Comparison of ENCODE assay signal across 28 cellular contexts in genomic region chr10:88877298-88877697, GRCh38. TPM values are rescaled to one million over a fixed set of nuclear protein-coding genes. Genes with fewer than 3 reads are reported as not detected.
"Had no signal": no experiment of that assay in that cellular context is flagged by ENCODE, and none has a peak within 500 bp of the region (broad histone marks: within the 10 kb centered on the region; RNA-seq: fewer than 3 reads in every experiment).

No MANE protein-coding gene starts in this region.

- H3K9me3 ChIP-seq: ascending aorta, body of pancreas, MG63, SJSA1 had no signal

- H3K4me3 ChIP-seq: ascending aorta, body of pancreas, MG63, SJSA1 had no signal

- H3K36me3 ChIP-seq: ascending aorta had no signal

- ATAC-seq: activated CD8-positive, alpha-beta memory T cell treated with anti-CD3 and anti-CD28 coated beads, Interleukin-2, amount 10 ng/mL, durations not matched to agents 7 days and 5 days; activated naive CD4-positive, alpha-beta T cell treated with anti-CD3 and anti-CD28 coated beads, Interleukin-2, amount 50 U/mL, for 72 hours; activated naive CD8-positive, alpha-beta T cell treated with anti-CD3 and anti-CD28 coated beads, Interleukin-2, amount 50 U/mL, for 24 hours; body of pancreas; WTC11 had no signal

- H3K4me3 Mint-ChIP-seq: activated CD4-positive, alpha-beta T cell treated with anti-CD3 and anti-CD28 coated beads, Interleukin-2, amount 10 ng/mL, durations not matched to agents 24 days and 14 days; activated CD8-positive, alpha-beta memory T cell treated with anti-CD3 and anti-CD28 coated beads, Interleukin-2, amount 10 ng/mL, durations not matched to agents 7 days and 5 days; activated naive CD8-positive, alpha-beta T cell treated with anti-CD3 and anti-CD28 coated beads, Interleukin-2, amount 50 U/mL, for 24 hours; activated T-cell treated with anti-CD3 and anti-CD28 coated beads, Interleukin-2, amount 50 U/mL, for 24 hours; activated T-helper 1 cell treated with anti-CD3 and anti-CD28 coated beads, Interleukin-12 subunit alpha, Interleukin-12 subunit beta, Interleukin-2, Interleukin-4 antibody, amounts not matched to agents 30 ng/mL and 10 ng/mL and 1 ng/mL, durations not matched to agents 14 hours and 24 hours and 36 hours; central memory CD8-positive, alpha-beta T cell; T-helper 1 cell treated with Interleukin-12 subunit alpha and Interleukin-12 subunit beta and Interleukin-4 antibody, amounts not matched to agents 30 μg/mL and 1 μg/mL, for 36 hours; WTC11 had no signal

- H3K27me3 ChIP-seq: ascending aorta, body of pancreas, MG63, SJSA1 had no signal

- H3K9me3 Mint-ChIP-seq: activated CD4-positive, alpha-beta T cell treated with anti-CD3 and anti-CD28 coated beads, Interleukin-2, amount 10 ng/mL, durations not matched to agents 24 days and 14 days; activated naive CD4-positive, alpha-beta T cell treated with anti-CD3 and anti-CD28 coated beads, Interleukin-2, amount 50 U/mL, for 72 hours; activated naive CD8-positive, alpha-beta T cell treated with anti-CD3 and anti-CD28 coated beads, Interleukin-2, amount 50 U/mL, for 24 hours; activated T-cell treated with anti-CD3 and anti-CD28 coated beads, Interleukin-2, amount 50 U/mL, for 24 hours; central memory CD8-positive, alpha-beta T cell; WTC11 had no signal

- H3K27ac Mint-ChIP-seq: activated CD4-positive, alpha-beta T cell treated with anti-CD3 and anti-CD28 coated beads, Interleukin-2, amount 10 ng/mL, durations not matched to agents 24 days and 14 days; activated CD8-positive, alpha-beta memory T cell treated with anti-CD3 and anti-CD28 coated beads, Interleukin-2, amount 10 ng/mL, durations not matched to agents 7 days and 5 days; activated naive CD8-positive, alpha-beta T cell treated with anti-CD3 and anti-CD28 coated beads, Interleukin-2, amount 50 U/mL, for 24 hours; activated T-cell treated with anti-CD3 and anti-CD28 coated beads, Interleukin-2, amount 50 U/mL, for 24 hours; activated T-helper 1 cell treated with anti-CD3 and anti-CD28 coated beads, Interleukin-12 subunit alpha, Interleukin-12 subunit beta, Interleukin-2, Interleukin-4 antibody, amounts not matched to agents 30 ng/mL and 10 ng/mL and 1 ng/mL, durations not matched to agents 14 hours and 24 hours and 36 hours; T-helper 1 cell treated with Interleukin-12 subunit alpha and Interleukin-12 subunit beta and Interleukin-4 antibody, amounts not matched to agents 30 μg/mL and 1 μg/mL, for 36 hours; WTC11 had no signal

- H3K27me3 Mint-ChIP-seq: activated CD4-positive, alpha-beta T cell treated with anti-CD3 and anti-CD28 coated beads, Interleukin-2, amount 10 ng/mL, durations not matched to agents 24 days and 14 days; activated CD8-positive, alpha-beta memory T cell treated with anti-CD3 and anti-CD28 coated beads, Interleukin-2, amount 10 ng/mL, durations not matched to agents 7 days and 5 days; activated naive CD8-positive, alpha-beta T cell treated with anti-CD3 and anti-CD28 coated beads, Interleukin-2, amount 50 U/mL, for 24 hours; activated T-cell treated with anti-CD3 and anti-CD28 coated beads, Interleukin-2, amount 50 U/mL, for 24 hours; central memory CD8-positive, alpha-beta T cell had no signal

- H3K27ac ChIP-seq: ascending aorta, body of pancreas, SJSA1 had no signal

- H3K36me3 Mint-ChIP-seq: WTC11 had no signal

- DNase-seq: activated CD4-positive, alpha-beta T cell treated with anti-CD3 and anti-CD28 coated beads, Interleukin-2, amount 10 ng/mL, durations not matched to agents 24 days and 14 days; activated CD4-positive, alpha-beta T cell treated with anti-CD3 and anti-CD28 coated beads, Interleukin-2, amount 50 U/mL, for 48 hours; activated CD4-positive, CD25-positive, alpha-beta regulatory T cell treated with anti-CD3 and anti-CD28 coated beads, Interleukin-2, amount 50 U/mL, for 72 hours; activated CD8-positive, alpha-beta memory T cell treated with anti-CD3 and anti-CD28 coated beads, Interleukin-2, amount 10 ng/mL, durations not matched to agents 7 days and 5 days; activated effector memory CD4-positive, alpha-beta T cell treated with anti-CD3 and anti-CD28 coated beads, Interleukin-2, amount 50 U/mL, for 16 hours; activated naive CD4-positive, alpha-beta T cell treated with Interleukin-2 at 50 U/mL for 16 hours; activated naive CD8-positive, alpha-beta T cell treated with anti-CD3 and anti-CD28 coated beads, Interleukin-2, amount 50 U/mL, for 24 hours; activated T-cell treated with anti-CD3 and anti-CD28 coated beads, Interleukin-2, amount 50 U/mL, for 24 hours; amniotic stem cell; body of pancreas; MG63; MV-4-11; NCI-H1092 treated with DMSO at 0.1 percent for 48 hours; NCI-H1417 treated with DMSO at 0.1 percent for 48 hours; NCI-H1694 treated with DMSO at 0.1 percent for 48 hours; NCI-H2029 treated with DMSO at 0.1 percent for 48 hours; NCI-H345; NCI-H510A; NCI-H526 treated with DMSO at 0.1 percent for 48 hours; NK-92 treated with Interleukin-12 subunit alpha and Interleukin-12 subunit beta, amount 100 ng/mL, for 24 hours; SHP77 had no signal

RNA-seq across cellular contexts. Expression of gene ANKRD22, which starts 25.7 kb away (rescaled TPM):
- total RNA-seq: activated CD4-positive, alpha-beta T cell treated with anti-CD3 and anti-CD28 coated beads, Interleukin-2, amount 10 ng/mL, durations not matched to agents 24 days and 14 days; ascending aorta; SJSA1; WTC11 had no signal
